ENCODE assay signal across 18 cellular contexts in genomic region chr17:82881292-82881823, GRCh38. TPM values are rescaled to one million over a fixed set of nuclear protein-coding genes. Genes with fewer than 3 reads are reported as not detected.
DNase-seq lines count a peak whose midpoint lies in the region; ATAC-seq, FAIRE-seq and TF ChIP-seq lines count a peak whose summit lies in the region.
"Had no signal": no experiment of that assay in that cellular context is flagged by ENCODE, and none has a peak within 500 bp of the region (broad histone marks: within the 10 kb centered on the region; RNA-seq: fewer than 3 reads in every experiment).

No MANE protein-coding gene starts in this region.

- H3K27ac ChIP-seq in left ventricle myocardium inferior (replicated peaks) (peak overlapping the region; percentile 42), K562 (ENCODE audit: extremely low read depth, low read depth, low read length) (no peak overlapping the region), muscle layer of duodenum (ENCODE audit: low read length) (peak overlapping the region; percentile 31)
- H3K27ac ChIP-seq: cardiac muscle cell had no signal

- no peak overlapping the region for H2AFZ ChIP-seq in K562 (ENCODE audit: low read depth, low read length)

- FAIRE-seq in K562 (lab: Jason Lieb, UNC), result no peak
- FAIRE-seq: HTR-8/SVneo had no signal

- TF ChIP-seq CTCF in left ventricle myocardium inferior (IDR thresholded peaks at IDR 0.05; ENCODE audit: borderline replicate concordance), result no peak
- TF ChIP-seq CTCF in K562 (IDR thresholded peaks at IDR 0.05 in 2 of 3, conservative IDR thresholded peaks at IDR 0.05 in 1 of 3; ENCODE audit: insufficient read depth in 2 of 3, low read depth in 1 of 3, low read length in 3 of 3), result no peak

- H3K36me3 ChIP-seq in left ventricle myocardium inferior (no peaks in the 10 kb centered on the region), K562 (ENCODE audit: control insufficient read depth, insufficient read depth, low read length) (peaks cover 17% of the 10 kb centered on the region; the same call in 2 of the 3 replicates), muscle layer of duodenum (ENCODE audit: control insufficient read depth in 1 of 2, insufficient read depth in 2 of 2, low read length in 2 of 2) (peaks cover 0 to 3% of the 10 kb centered on the region in 2 donors)
- H3K36me3 ChIP-seq: BE2C, cardiac muscle cell had no signal

- H3K9me1 ChIP-seq in K562 (ENCODE audit: control insufficient read depth, insufficient read depth, low read length), result no peaks in the 10 kb centered on the region

- H3K27me3 ChIP-seq in left ventricle myocardium inferior (ENCODE audit: low read depth) (no peaks in the 10 kb centered on the region), K562 (ENCODE audit: control insufficient read depth in 2 of 2, insufficient read depth in 2 of 2, low read length in 2 of 2) (no peaks in the 10 kb centered on the region), muscle layer of duodenum (ENCODE audit: low read depth, low read length) (no peaks in the 10 kb centered on the region)
- H3K27me3 ChIP-seq: BE2C, cardiac muscle cell had no signal

- intact Hi-C loops in left ventricle myocardium inferior (cut with micrococcal nuclease), result no loop called here
- intact Hi-C loops in cardiac septum (cut with DNase I), result no loop called here
- intact Hi-C loops in K562 (cut with micrococcal nuclease), result no loop called here

- no peak for TF ChIP-seq POLR2A in K562 (conservative IDR thresholded peaks at IDR 0.05)

- H3K79me2 ChIP-seq in K562 (ENCODE audit: control insufficient read depth, insufficient read depth, low read length), result peaks cover 39% of the 10 kb centered on the region

- TF ChIP-seq RAD21 in K562 (CRISPR knock-in tag; conservative IDR thresholded peaks at IDR 0.05 in 1 of 2, IDR thresholded peaks at IDR 0.05 in 1 of 2), result no peak

- DNase-seq in left ventricle myocardium inferior, result peak; percentile 18
- DNase-seq in cardiac septum (ENCODE audit: low spot score), result no peak
- DNase-seq in K562 (ENCODE audit: extremely low read depth in 1 of 4, low spot score in 3 of 4), result no peak
- no peak for DNase-seq in NCI-H774 (lab: John Stamatoyannopoulos, UW)
- DNase-seq: activated T-cell treated with anti-CD3 and anti-CD28 coated beads, Interleukin-2, amount 50 U/mL, for 1 hour; BE2C; HCEC 1CT; NCI-H1092 treated with DMSO at 0.1 percent for 48 hours; NCI-H446; stimulated activated CD4-positive, alpha-beta T cell treated with anti-CD3 and anti-CD28 coated beads, Interleukin-2, amount 100 ng/mL, for 48 hours; stimulated activated naive CD4-positive, alpha-beta T cell had no signal

- POLR2A ChIA-PET in K562 (lab: Yijun Ruan, JAX), result interaction anchor here (1.0 kb wide), 1 partner anchor 11 kb away, joined by 3 read pairs; no protein-coding TSS in a partner anchor

- TF ChIP-seq EP300 in K562 (IDR thresholded peaks at IDR 0.05; ENCODE audit: low read length), result no peak

- no peaks in the 10 kb centered on the region for H4K20me1 ChIP-seq in K562 (replicated peaks; ENCODE audit: control insufficient read depth, insufficient read depth, low read length)

- in situ Hi-C loops in K562 (cut with MboI), result no loop called here

- 94% methylated on average over 23 of the region's 23 CpGs for WGBS in K562 (ENCODE audit: insufficient coverage, low coverage, missing lambda C conversion rate)

- BruUV-seq in K562 (replicated peaks; lab: Mats Ljungman, UMichigan), result no TSS peak

- H3K4me3 ChIP-seq in left ventricle myocardium inferior (no peak overlapping the region), K562 (no peak overlapping the region), muscle layer of duodenum (ENCODE audit: low read depth in 1 of 2, low read length in 2 of 2) (peak overlapping the region in 1 of 2 donors; percentile 6)
- H3K4me3 ChIP-seq: cardiac muscle cell had no signal

- CTCF ChIA-PET in K562 (lab: Yijun Ruan, JAX; ENCODE audit: low intra/inter-chr PET ratio), result no interaction called here

- H3K4me1 ChIP-seq in left ventricle myocardium inferior (peaks cover 76% of the 10 kb centered on the region), K562 (replicated peaks in 1 of 2; ENCODE audit: control insufficient read depth in 2 of 2, insufficient read depth in 2 of 2, low read length in 2 of 2) (peaks cover 31 to 63% of the 10 kb centered on the region in 2 experiments), muscle layer of duodenum (ENCODE audit: control insufficient read depth in 1 of 2, insufficient read depth in 2 of 2, low read length in 2 of 2) (peaks cover 10 to 20% of the 10 kb centered on the region in 2 donors)

- ATAC-seq in K562 (no peak), HG02840 (IDR thresholded peaks at IDR 0.05; ENCODE audit: low FRiP score, unreplicated experiment) (no peak), GM18517 (IDR thresholded peaks at IDR 0.05; ENCODE audit: unreplicated experiment) (no peak), GM19467 (IDR thresholded peaks at IDR 0.05; ENCODE audit: unreplicated experiment) (no peak)

- no peak overlapping the region for H3K4me2 ChIP-seq in K562 (ENCODE audit: insufficient read depth, low read length)

- peak overlapping the region in 1 of 2 experiments; percentile 4; a peak in 2 of 4 replicates for H3K9ac ChIP-seq in K562 (ENCODE audit: insufficient read depth in 1 of 2, low read depth in 2 of 2, low read length in 2 of 2)

- H3K9me3 ChIP-seq in left ventricle myocardium inferior (replicated peaks), result no peaks in the 10 kb centered on the region
- H3K9me3 ChIP-seq in K562 (replicated peaks; ENCODE audit: control insufficient read depth, insufficient read depth, low read depth, low read length), result no peaks in the 10 kb centered on the region
- no peaks in the 10 kb centered on the region for H3K9me3 ChIP-seq in muscle layer of duodenum (ENCODE audit: control insufficient read depth in 1 of 2, low read length in 2 of 2)
- H3K9me3 ChIP-seq: BE2C had no signal

TF ChIP-seq in K562, 482 proteins besides CTCF, POLR2A, EP300 and RAD21:
- TF ChIP-seq ZBTB49 (CRISPR knock-in tag; IDR thresholded peaks at IDR 0.05; ENCODE audit: borderline replicate concordance) (no peak), ZFX (CRISPR knock-in tag; IDR thresholded peaks at IDR 0.05) (0 out of 2 replicates have a peak, but pooled peaks have one; percentile 21)

RNA-seq across cellular contexts. Expression of gene ZNF750, which starts 41.5 kb away (rescaled TPM):
- not detected for total RNA-seq in left ventricle myocardium inferior
- total RNA-seq in cardiac septum, result not detected
- total RNA-seq in K562 (2011; cell fraction: chromatin; rRNA removed; ENCODE audit: low replicate concordance), result not detected in 2 replicates
- total RNA-seq in K562 (2011; cell fraction: nucleolus; rRNA removed), result not detected in 2 replicates
- not detected in 2 replicates for total RNA-seq in K562 (2011; cell fraction: nucleoplasm; rRNA removed)
- not detected in 2 replicates for total RNA-seq in K562 (2014; rRNA removed)
- total RNA-seq in K562 (2014; rRNA removed; fragmentation: Illumina TruSeq; extraction: Trizol), result not detected in 2 replicates
- not detected in 2 replicates for total RNA-seq in K562 (2015; rRNA removed; fragmentation: Illumina TruSeq; extraction: Trizol)
- not detected in 2 replicates for total RNA-seq in K562 (2021)
- polyA plus RNA-seq in K562 (2011; rRNA removed), result not detected in 2 replicates
- not detected in 2 replicates for polyA plus RNA-seq in K562 (2011; cell fraction: cytosol; rRNA removed)
- polyA plus RNA-seq in K562 (2011; cell fraction: nucleus; rRNA removed), result not detected in 2 replicates
- polyA plus RNA-seq in K562 (2012), result 0.07 TPM in 2 replicates
- not detected in 2 replicates for polyA plus RNA-seq in K562 (2014; fragmentation: Illumina TruSeq; extraction: Trizol)
- polyA plus RNA-seq in K562 (2014; fragmentation: Nextera tagmentation; extraction: Ambion mirVana), result not detected
- not detected in 2 replicates for polyA plus RNA-seq in K562 (2014; rRNA removed)
- polyA minus RNA-seq in K562 (2011; rRNA and poly(A)+ RNA removed), result not detected in 2 replicates
- polyA minus RNA-seq in K562 (2011; cell fraction: cytosol; rRNA and poly(A)+ RNA removed), result not detected in 2 replicates
- not detected in 2 replicates for polyA minus RNA-seq in K562 (2011; cell fraction: nucleus; rRNA and poly(A)+ RNA removed)
- total RNA-seq: cardiac muscle cell, RPMI7951 had no signal
